In the genomic region with DNA sequence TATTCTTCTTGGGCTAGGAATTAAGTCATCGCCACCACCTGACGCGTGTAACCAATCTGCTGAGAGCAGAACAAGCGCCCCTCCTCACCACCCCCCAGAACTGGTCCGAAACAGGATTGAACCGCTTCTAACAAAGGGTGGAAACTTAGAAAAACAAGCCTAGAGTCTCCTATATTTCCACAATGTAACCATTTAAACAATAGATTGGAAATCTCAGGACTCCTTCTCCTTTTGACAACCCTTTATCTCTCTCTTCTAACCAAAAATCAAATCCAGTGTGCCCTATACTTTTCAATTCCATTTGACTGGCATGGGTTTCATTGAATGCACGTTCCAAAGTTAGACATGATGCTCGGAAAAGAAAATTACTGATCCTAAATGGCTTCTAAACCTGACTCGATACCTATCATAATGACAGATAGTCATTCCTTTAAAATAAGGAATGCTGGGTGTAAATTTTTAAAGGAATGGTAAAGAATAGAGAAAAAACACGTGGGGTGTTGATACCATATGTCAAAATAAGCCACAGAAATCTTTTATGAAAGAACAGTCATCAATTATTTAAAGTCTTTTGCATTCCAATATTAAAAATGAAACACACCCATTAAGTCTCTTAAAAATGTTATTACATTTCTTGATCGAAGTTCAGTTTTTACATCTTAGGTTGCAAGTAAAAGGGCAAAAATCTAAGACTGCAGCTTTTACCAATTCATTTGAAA, we compare ENCODE assay signal across 8 cellular contexts. TPM values are rescaled to one million over a fixed set of nuclear protein-coding genes. Genes with fewer than 3 reads are reported as not detected.
A peak's percentile ranks its signal among the peaks of the same experiment; 100 is the strongest.
DNase-seq lines count a peak whose midpoint lies in the region; ATAC-seq and TF ChIP-seq lines count a peak whose summit lies in the region.

No MANE protein-coding gene starts in this region.

- peak overlapping the region; percentile 99 for H3K4me3 ChIP-seq in CD4-positive, CD25-positive, alpha-beta regulatory T cell (ENCODE audit: low read depth, low read length)
- H3K4me3 ChIP-seq in SU-DHL-6 (ENCODE audit: insufficient read depth, low read length, poor library complexity, severe bottlenecking) (peak overlapping the region; percentile 98), left ventricle myocardium inferior (peak overlapping the region; percentile 83)

- no peaks in the 10 kb centered on the region for H3K9me3 Mint-ChIP-seq in CD4-positive, CD25-positive, alpha-beta regulatory T cell
- H3K9me3 Mint-ChIP-seq in progenitor cell of endocrine pancreas (ENCODE audit: low read depth), result no peaks in the 10 kb centered on the region

- H3K27me3 ChIP-seq in CD4-positive, CD25-positive, alpha-beta regulatory T cell (ENCODE audit: control insufficient read depth, insufficient read depth, low read length), result no peaks in the 10 kb centered on the region
- H3K27me3 ChIP-seq in SU-DHL-6 (ENCODE audit: low read length), result no peaks in the 10 kb centered on the region
- H3K27me3 ChIP-seq in left ventricle myocardium inferior (ENCODE audit: low read depth), result no peaks in the 10 kb centered on the region

- H3F3A ChIP-seq in SU-DHL-6 (ENCODE audit: insufficient read depth), result peaks cover 46% of the 10 kb centered on the region

- H3K27ac ChIP-seq in CD4-positive, CD25-positive, alpha-beta regulatory T cell (ENCODE audit: insufficient read depth, low read length, poor library complexity, severe bottlenecking), result peak overlapping the region; percentile 100
- H3K27ac ChIP-seq in SU-DHL-6 (ENCODE audit: low read depth, low read length) (peak overlapping the region; percentile 95), left ventricle myocardium inferior (replicated peaks) (peak overlapping the region; percentile 97)

- H3K4me2 ChIP-seq in SU-DHL-6 (ENCODE audit: low read depth, low read length, poor library complexity, severe bottlenecking), result peak overlapping the region; percentile 98

- peaks cover 4% of the 10 kb centered on the region for H3K27me3 Mint-ChIP-seq in CD4-positive, CD25-positive, alpha-beta regulatory T cell
- H3K27me3 Mint-ChIP-seq in progenitor cell of endocrine pancreas, result no peaks in the 10 kb centered on the region

- no peaks in the 10 kb centered on the region for H3K9me3 ChIP-seq in CD4-positive, CD25-positive, alpha-beta regulatory T cell (ENCODE audit: control insufficient read depth in 2 of 2, low read length in 2 of 2)
- H3K9me3 ChIP-seq in SU-DHL-6 (ENCODE audit: insufficient read depth, low read length) (no peaks in the 10 kb centered on the region), left ventricle myocardium inferior (replicated peaks) (no peaks in the 10 kb centered on the region)

- peak overlapping the region; percentile 99 to 100 (median 100) for H3K27ac Mint-ChIP-seq in CD4-positive, CD25-positive, alpha-beta regulatory T cell
- peak overlapping the region; percentile 100 for H3K27ac Mint-ChIP-seq in progenitor cell of endocrine pancreas

- peaks cover 25% of the 10 kb centered on the region for H3K36me3 Mint-ChIP-seq in CD4-positive, CD25-positive, alpha-beta regulatory T cell
- peaks cover 15% of the 10 kb centered on the region for H3K36me3 Mint-ChIP-seq in progenitor cell of endocrine pancreas (ENCODE audit: insufficient read depth)

- peaks cover 10% of the 10 kb centered on the region for H3K36me3 ChIP-seq in CD4-positive, CD25-positive, alpha-beta regulatory T cell (ENCODE audit: control insufficient read depth, insufficient read depth, low read length)
- H3K36me3 ChIP-seq in SU-DHL-6 (ENCODE audit: low read length) (peaks cover 17% of the 10 kb centered on the region), left ventricle myocardium inferior (peaks cover 6% of the 10 kb centered on the region)

- H2AFZ ChIP-seq in SU-DHL-6 (ENCODE audit: low read depth, low read length, severe bottlenecking), result no peak overlapping the region

- H3K9ac ChIP-seq in SU-DHL-6 (ENCODE audit: low read length), result peak overlapping the region; percentile 94

- H3K79me2 ChIP-seq in SU-DHL-6 (ENCODE audit: insufficient read depth, low read length), result peaks cover 56% of the 10 kb centered on the region

- peaks cover 39% of the 10 kb centered on the region for H3K4me1 ChIP-seq in CD4-positive, CD25-positive, alpha-beta regulatory T cell (ENCODE audit: control insufficient read depth, insufficient read depth, low read length, poor library complexity, severe bottlenecking)
- peaks cover 41% of the 10 kb centered on the region for H3K4me1 ChIP-seq in left ventricle myocardium inferior

- peak; percentile 14 to 17 for ATAC-seq in CD4-positive, CD25-positive, alpha-beta regulatory T cell (ENCODE audit: low read depth in 2 of 2)
- peak; percentile 16 for ATAC-seq in GM21619 (IDR thresholded peaks at IDR 0.05; ENCODE audit: unreplicated experiment)

- H3K4me3 Mint-ChIP-seq in CD4-positive, CD25-positive, alpha-beta regulatory T cell, result peak overlapping the region; percentile 94 to 99 (median 96)
- H3K4me3 Mint-ChIP-seq in progenitor cell of endocrine pancreas (ENCODE audit: low read depth), result peak overlapping the region; percentile 96

- intact Hi-C loops in left ventricle myocardium inferior (cut with micrococcal nuclease), result loop anchor here (5.0 to 10.0 kb wide), 3 partner anchors 155 to 517 kb away; no protein-coding TSS in a partner anchor

- peaks cover 24 to 39% (median 29%) of the 10 kb centered on the region in 4 donors for H3K4me1 Mint-ChIP-seq in CD4-positive, CD25-positive, alpha-beta regulatory T cell
- H3K4me1 Mint-ChIP-seq in progenitor cell of endocrine pancreas (ENCODE audit: low read depth), result peaks cover 25% of the 10 kb centered on the region

- no peaks in the 10 kb centered on the region for H4K20me1 ChIP-seq in SU-DHL-6 (ENCODE audit: low read depth, low read length)

- H3K9me2 ChIP-seq in SU-DHL-6 (replicated peaks; ENCODE audit: insufficient read depth, low read length), result no peaks in the 10 kb centered on the region

- peak; percentile 77 to 94 (median 89) for DNase-seq in CD4-positive, CD25-positive, alpha-beta regulatory T cell
- DNase-seq in NCI-H1048 (lab: John Stamatoyannopoulos, UW) (peak; percentile 38), amniotic stem cell (lab: John Stamatoyannopoulos, UW) (peak; percentile 71), left ventricle myocardium inferior (peak; percentile 58), progenitor cell of endocrine pancreas (ENCODE audit: low spot score, unreplicated experiment) (peak; percentile 51), ureter (ENCODE audit: low spot score) (peak; percentile 94)

- TF ChIP-seq CTCF in SU-DHL-6 (IDR thresholded peaks at IDR 0.05; ENCODE audit: insufficient read depth, low read length, poor library complexity, severe bottlenecking), result no peak
- TF ChIP-seq CTCF in left ventricle myocardium inferior (IDR thresholded peaks at IDR 0.05; ENCODE audit: borderline replicate concordance), result no peak
- no peak for TF ChIP-seq CTCF in progenitor cell of endocrine pancreas (IDR thresholded peaks at IDR 0.05; ENCODE audit: unreplicated experiment)

RNA-seq across cellular contexts. Expression of a gene that starts 1.2 kb away (rescaled TPM):
- 228 TPM for total RNA-seq in CD4-positive, CD25-positive, alpha-beta regulatory T cell
- 100 to 1,000 TPM; 102 to 194 (median 149) TPM for polyA plus RNA-seq in CD4-positive, CD25-positive, alpha-beta regulatory T cell
- total RNA-seq in left ventricle myocardium inferior, result 14.4 TPM
- 90.4 and 107 TPM in 2 replicates for total RNA-seq in progenitor cell of endocrine pancreas
- total RNA-seq in ureter, result 111 TPM

Comparison
In these comparisons a context has a peak if more than half of its experiments do, and no peak if none do; other contexts are left out.
1. Peak in every context shown above with its lines: DNase-seq, ATAC-seq, H3K4me3 ChIP-seq and H3K27ac ChIP-seq.
2. DNase-seq: peak in every context shown above with its lines; median percentile 94 in ureter; 89 in CD4-positive, CD25-positive, alpha-beta regulatory T cell; 71 in amniotic stem cell; 58 in left ventricle myocardium inferior; 51 in progenitor cell of endocrine pancreas; 38 in NCI-H1048.